ENCODE assay signal across 1 cellular context in genomic region chr10:122159159-122159970, GRCh38.
TF ChIP-seq lines count a peak whose summit lies in the region.

No MANE protein-coding gene starts in this region.

TF ChIP-seq in GM23338, 12 proteins besides CTCF, POLR2A, EP300 and RAD21 (continued from another document):
- no peak for TF ChIP-seq REST (IDR thresholded peaks at IDR 0.05; ENCODE audit: unreplicated experiment)
- TF ChIP-seq POLR2AphosphoS5 (IDR thresholded peaks at IDR 0.05; ENCODE audit: low read depth) = no peak
- no peak for TF ChIP-seq ZNF462 (CRISPR knock-in tag; IDR thresholded peaks at IDR 0.05)
- no peak for TF ChIP-seq CREB1 (CRISPR knock-in tag; IDR thresholded peaks at IDR 0.05; ENCODE audit: low read depth)
- no peak for TF ChIP-seq EZH2 (IDR thresholded peaks at IDR 0.05; ENCODE audit: low read depth, unreplicated experiment)
